Comparison of ENCODE assay signal across 22 cellular contexts in the genomic region with DNA sequence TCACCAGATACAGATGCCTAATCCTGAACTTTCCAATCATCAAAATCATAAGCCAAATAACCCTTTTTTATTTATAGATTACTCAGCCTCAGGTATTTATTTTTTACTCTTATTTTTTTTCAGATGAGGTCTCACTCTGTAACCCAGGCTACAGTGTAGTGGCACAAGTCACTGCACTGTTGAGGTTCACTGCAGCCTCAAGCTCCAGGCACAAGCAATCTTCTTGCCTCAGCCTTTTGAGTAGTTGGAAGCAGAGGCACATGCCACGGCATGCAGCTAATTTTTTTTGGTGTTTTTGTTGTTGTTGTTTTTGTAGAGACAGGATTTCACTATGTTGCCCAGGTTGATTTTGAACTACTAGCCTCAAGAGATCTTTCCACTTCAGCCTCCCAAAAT.
"Had no signal": no experiment of that assay in that cellular context is flagged by ENCODE, and none has a peak within 500 bp of the region (broad histone marks: within the 10 kb centered on the region; RNA-seq: fewer than 3 reads in every experiment).

No MANE protein-coding gene starts in this region.

- H3K27me3 ChIP-seq: dorsolateral prefrontal cortex, foreskin keratinocyte, right atrium auricular region, transverse colon, vagina had no signal

- H3K27me3 Mint-ChIP-seq: progenitor cell of endocrine pancreas had no signal

- ATAC-seq: foreskin keratinocyte, lower lobe of right lung, natural killer cell had no signal

- H3K36me3 Mint-ChIP-seq: activated CD4-positive, alpha-beta memory T cell treated with anti-CD3 and anti-CD28 coated beads for 36 hours; activated naive CD8-positive, alpha-beta T cell treated with anti-CD3 and anti-CD28 coated beads, Interleukin-2, amount 10 ng/mL, durations not matched to agents 7 days and 5 days; natural killer cell had no signal

- H3K36me3 ChIP-seq: lower lobe of right lung, right atrium auricular region, transverse colon, vagina had no signal

- FAIRE-seq: colon, keratinocyte, TTC549 had no signal

- H3K4me3 ChIP-seq: dorsolateral prefrontal cortex, lower lobe of right lung, right atrium auricular region, transverse colon, vagina had no signal

- H3K27ac Mint-ChIP-seq: activated CD4-positive, alpha-beta memory T cell treated with anti-CD3 and anti-CD28 coated beads for 36 hours; activated naive CD8-positive, alpha-beta T cell treated with anti-CD3 and anti-CD28 coated beads, Interleukin-2, amount 10 ng/mL, durations not matched to agents 7 days and 5 days; natural killer cell; stimulated activated naive CD8-positive, alpha-beta T cell treated with anti-CD3 and anti-CD28 coated beads, Interleukin-15, Interleukin-2, amounts not matched to agents 100 ng/mL and 50 ng/mL, for 24 hours; T-helper 2 cell treated with Interferon-gamma antibody and Interleukin-4, amounts not matched to agents 5 μg/mL and 100 μg/mL, for 36 hours had no signal

- H3K4me3 Mint-ChIP-seq: activated CD4-positive, alpha-beta memory T cell treated with anti-CD3 and anti-CD28 coated beads for 36 hours; activated naive CD8-positive, alpha-beta T cell treated with anti-CD3 and anti-CD28 coated beads, Interleukin-2, amount 10 ng/mL, durations not matched to agents 7 days and 5 days; natural killer cell; stimulated activated naive CD8-positive, alpha-beta T cell treated with anti-CD3 and anti-CD28 coated beads, Interleukin-15, Interleukin-2, amounts not matched to agents 100 ng/mL and 50 ng/mL, for 24 hours; T-helper 2 cell treated with Interferon-gamma antibody and Interleukin-4, amounts not matched to agents 5 μg/mL and 100 μg/mL, for 36 hours had no signal

- H3K9me3 ChIP-seq: lower lobe of right lung, right atrium auricular region, transverse colon, vagina had no signal

- H3K27ac ChIP-seq: dorsolateral prefrontal cortex, foreskin keratinocyte, lower lobe of right lung, right atrium auricular region, transverse colon, vagina had no signal

- DNase-seq: activated CD4-positive, alpha-beta memory T cell treated with anti-CD3 and anti-CD28 coated beads for 36 hours; activated CD4-positive, alpha-beta T cell treated with anti-CD3 and anti-CD28 coated beads for 4 hours; activated naive CD4-positive, alpha-beta T cell treated with Interleukin-2 at 50 U/mL for 16 hours; activated naive CD8-positive, alpha-beta T cell treated with anti-CD3 and anti-CD28 coated beads, Interleukin-2, amount 10 ng/mL, durations not matched to agents 7 days and 5 days; activated T-cell treated with anti-CD3 and anti-CD28 coated beads for 4 hours; amygdala; central memory CD4-positive, alpha-beta T cell; dorsolateral prefrontal cortex; foreskin keratinocyte; hypothalamus; lower lobe of right lung; natural killer cell; occipital lobe; transverse colon had no signal

- H3K9me3 Mint-ChIP-seq: activated CD4-positive, alpha-beta memory T cell treated with anti-CD3 and anti-CD28 coated beads for 36 hours; activated naive CD8-positive, alpha-beta T cell treated with anti-CD3 and anti-CD28 coated beads, Interleukin-2, amount 10 ng/mL, durations not matched to agents 7 days and 5 days; natural killer cell; stimulated activated naive CD8-positive, alpha-beta T cell treated with anti-CD3 and anti-CD28 coated beads, Interleukin-15, Interleukin-2, amounts not matched to agents 100 ng/mL and 50 ng/mL, for 24 hours; T-helper 2 cell treated with Interferon-gamma antibody and Interleukin-4, amounts not matched to agents 5 μg/mL and 100 μg/mL, for 36 hours had no signal

- H3K4me1 ChIP-seq: foreskin keratinocyte, lower lobe of right lung, right atrium auricular region, transverse colon, vagina had no signal

- H3K4me1 Mint-ChIP-seq: activated naive CD8-positive, alpha-beta T cell treated with anti-CD3 and anti-CD28 coated beads, Interleukin-2, amount 10 ng/mL, durations not matched to agents 7 days and 5 days; natural killer cell had no signal
